Comparison of ENCODE assay signal across 28 cellular contexts in genomic region chr5:124102491-124102890, GRCh38.
A peak's percentile ranks its signal among the peaks of the same experiment; 100 is the strongest.
DNase-seq lines count a peak whose midpoint lies in the region; ATAC-seq, FAIRE-seq and TF ChIP-seq lines count a peak whose summit lies in the region.
"Had no signal": no experiment of that assay in that cellular context is flagged by ENCODE, and none has a peak within 500 bp of the region (broad histone marks: within the 10 kb centered on the region; RNA-seq: fewer than 3 reads in every experiment).

No MANE protein-coding gene starts in this region.

- H3K36me3 ChIP-seq in IMR-90 (ENCODE audit: control insufficient read depth, insufficient read depth, low read length) (no peaks in the 10 kb centered on the region), astrocyte (ENCODE audit: insufficient read depth, low read length) (no peaks in the 10 kb centered on the region)
- H3K36me3 ChIP-seq: cardiac muscle cell, gastrocnemius medialis, lower lobe of right lung, neural progenitor cell, transverse colon had no signal

- H3K4me1 Mint-ChIP-seq in astrocyte (ENCODE audit: low read depth, unreplicated experiment) (peaks cover 6% of the 10 kb centered on the region), nephron (peaks cover 10% of the 10 kb centered on the region)
- H3K4me1 Mint-ChIP-seq: neural progenitor cell, T-helper 17 cell had no signal

- H3K27me3 ChIP-seq in IMR-90 (ENCODE audit: control insufficient read depth, insufficient read depth, low read length) (no peaks in the 10 kb centered on the region), astrocyte (ENCODE audit: insufficient read depth, low read length) (no peaks in the 10 kb centered on the region)
- H3K27me3 ChIP-seq: cardiac muscle cell, gastrocnemius medialis, neural progenitor cell, transverse colon had no signal

- dilution Hi-C loops in IMR-90 (cut with HindIII; ENCODE audit: low sequenced_read_pairs, unreplicated experiment): no loop called here

- H3K4ac ChIP-seq in IMR-90 (ENCODE audit: low read depth, low read length): no peak overlapping the region

- WGBS in IMR-90 (ENCODE audit: extremely low coverage in 2 of 2, insufficient read length in 1 of 2), 2 experiments: no CpG with 5 or more reads among the region's 3 CpGs

- no TSS peak for BruUV-seq in IMR-90 (replicated peaks; lab: Mats Ljungman, UMichigan)

- no peaks in the 10 kb centered on the region for H3K9me3 ChIP-seq in IMR-90 (ENCODE audit: control insufficient read depth, insufficient read depth, low read length)
- H3K9me3 ChIP-seq in astrocyte (ENCODE audit: insufficient read depth, low read depth, low read length): no peaks in the 10 kb centered on the region
- H3K9me3 ChIP-seq: gastrocnemius medialis, lower lobe of right lung, SK-N-SH, transverse colon had no signal

- no peak for TF ChIP-seq RAD21 in IMR-90 (IDR thresholded peaks at IDR 0.05; ENCODE audit: low read length)

- H3K9ac ChIP-seq in IMR-90 (ENCODE audit: low read depth, low read length) (no peak overlapping the region), astrocyte (ENCODE audit: low read length) (no peak overlapping the region)
- H3K9ac ChIP-seq: KMS-11, neural progenitor cell, SK-N-SH had no signal

- no peak overlapping the region for H2AK9ac ChIP-seq in IMR-90 (replicated peaks; ENCODE audit: low read depth, low read length, poor library complexity)

- ATAC-seq in IMR-90 (ENCODE audit: low read depth) (peak; percentile 44), left ventricle myocardium superior (no peak), GM21447 (IDR thresholded peaks at IDR 0.05; ENCODE audit: unreplicated experiment) (no peak)
- ATAC-seq: gastrocnemius medialis, lower lobe of right lung, sciatic nerve, T-helper 17 cell had no signal

- H2BK15ac ChIP-seq in IMR-90 (ENCODE audit: low read depth, low read length): no peak overlapping the region

- H3K4me1 ChIP-seq in IMR-90 (ENCODE audit: control insufficient read depth, insufficient read depth, low read length): no peaks in the 10 kb centered on the region
- H3K4me1 ChIP-seq in astrocyte (ENCODE audit: insufficient read depth, low read length): peaks cover 4% of the 10 kb centered on the region
- H3K4me1 ChIP-seq: lower lobe of right lung, neural progenitor cell, transverse colon had no signal

- no peaks in the 10 kb centered on the region for H3K79me1 ChIP-seq in IMR-90 (ENCODE audit: low read depth in 1 of 2, low read length in 2 of 2)

- no peaks in the 10 kb centered on the region for H4K20me1 ChIP-seq in IMR-90 (ENCODE audit: insufficient read depth, low read length)
- no peaks in the 10 kb centered on the region for H4K20me1 ChIP-seq in astrocyte (ENCODE audit: insufficient read depth, low read length)

- H3K4me3 Mint-ChIP-seq in astrocyte (ENCODE audit: unreplicated experiment) (no peak overlapping the region), nephron (no peak overlapping the region)
- H3K4me3 Mint-ChIP-seq: HFFc6, neural progenitor cell, T-helper 17 cell had no signal

- H4K8ac ChIP-seq in IMR-90 (ENCODE audit: low read depth in 2 of 2, low read length in 2 of 2): no peak overlapping the region

- H3K79me2 ChIP-seq in astrocyte (ENCODE audit: insufficient read depth, low read length): no peaks in the 10 kb centered on the region

- H3K27ac ChIP-seq in IMR-90 (ENCODE audit: insufficient read depth, low read length): no peak overlapping the region
- no peak overlapping the region for H3K27ac ChIP-seq in astrocyte (ENCODE audit: low read depth, low read length)
- H3K27ac ChIP-seq: C4-2B, cardiac muscle cell, gastrocnemius medialis, KMS-11, lower lobe of right lung, neural progenitor cell, transverse colon had no signal

- no peak overlapping the region for H2BK20ac ChIP-seq in IMR-90 (ENCODE audit: low read depth, low read length)

- H2BK120ac ChIP-seq in IMR-90 (ENCODE audit: low read depth, low read length): no peak overlapping the region

- no peak overlapping the region for H3K23ac ChIP-seq in IMR-90 (ENCODE audit: low read depth, low read length)

- no peak overlapping the region for H4K91ac ChIP-seq in IMR-90 (ENCODE audit: insufficient read depth, low read depth, low read length)

- no peak for TF ChIP-seq POLR2A in IMR-90 (IDR thresholded peaks at IDR 0.05; ENCODE audit: low read depth, low read length)

- H2BK5ac ChIP-seq in IMR-90 (ENCODE audit: low read depth, low read length, poor library complexity, severe bottlenecking): no peak overlapping the region

- in situ Hi-C loops in IMR-90 (cut with MboI; ENCODE audit: low sequenced_read_pairs): no loop called here

- CTCF ChIA-PET in IMR-90 (lab: Yijun Ruan, JAX): interaction anchor here (0.6 to 1.2 kb wide), 2 partner anchors 10 to 1220 kb away, joined by 3 read pairs; no protein-coding TSS in a partner anchor

- no peak overlapping the region for H4K5ac ChIP-seq in IMR-90 (ENCODE audit: low read depth, low read length)

- no peak overlapping the region for H3K56ac ChIP-seq in IMR-90 (ENCODE audit: extremely low read depth, insufficient read depth, low read length)

- H3K9me3 Mint-ChIP-seq in astrocyte (ENCODE audit: unreplicated experiment): no peaks in the 10 kb centered on the region
- H3K9me3 Mint-ChIP-seq in nephron: no peaks in the 10 kb centered on the region
- H3K9me3 Mint-ChIP-seq: HFFc6, neural progenitor cell had no signal

- FAIRE-seq in astrocyte (lab: Jason Lieb, UNC): no peak
- FAIRE-seq: GM12892 had no signal

- H3K4me3 ChIP-seq in IMR-90 (ENCODE audit: insufficient read depth, low read depth, low read length) (no peak overlapping the region), astrocyte (ENCODE audit: insufficient read depth, low read depth, low read length) (no peak overlapping the region)
- H3K4me3 ChIP-seq: cardiac muscle cell, gastrocnemius medialis, lower lobe of right lung, neural progenitor cell, transverse colon had no signal

- no peak overlapping the region for H3K14ac ChIP-seq in IMR-90 (replicated peaks; ENCODE audit: low read depth, low read length)

- TF ChIP-seq CTCF in IMR-90 (conservative IDR thresholded peaks at IDR 0.05; ENCODE audit: low read depth, low read length) (no peak), astrocyte (IDR thresholded peaks at IDR 0.05; ENCODE audit: insufficient read depth, low read depth, low read length) (no peak), nephron (IDR thresholded peaks at IDR 0.05; ENCODE audit: unreplicated experiment in 3 of 3) (no peak)

- no peak overlapping the region for H3K4me2 ChIP-seq in IMR-90 (ENCODE audit: low read depth, low read length)
- H3K4me2 ChIP-seq in astrocyte (ENCODE audit: low read length): no peak overlapping the region
- H3K4me2 ChIP-seq: KMS-11, neural progenitor cell, SK-N-SH had no signal

- no peak overlapping the region for H2AK5ac ChIP-seq in IMR-90 (ENCODE audit: low read depth, low read length)

- POLR2A ChIA-PET in IMR-90 (lab: Charles Lee; ENCODE audit: unreplicated experiment): no interaction called here

- peak; percentile 10 for DNase-seq in IMR-90
- DNase-seq in astrocyte (ENCODE audit: low read depth): peak; percentile 6
- peak; percentile 69 for DNase-seq in fibroblast of gingiva (ENCODE audit: low read depth)
- DNase-seq in NCI-H526 (lab: John Stamatoyannopoulos, UW): no peak
- no peak for DNase-seq in left ventricle myocardium superior
- no peak for DNase-seq in activated T-cell treated with anti-CD3 and anti-CD28 coated beads, Interleukin-2, amount 50 U/mL, for 1 hour
- DNase-seq: Calu3; cortex of kidney; gastrocnemius medialis; HFFc6; islet precursor cell; lower lobe of right lung; NCI-H1694 treated with DMSO at 0.1 percent for 48 hours; NCI-H69; posterior cingulate gyrus; RPMI8226; SK-N-SH; stimulated activated CD8-positive, alpha-beta memory T cell treated with anti-CD3 and anti-CD28 coated beads, Interleukin-4, amount 100 ng/mL, for 48 hours; T-helper 17 cell; transverse colon had no signal

- no peak overlapping the region for H3K18ac ChIP-seq in IMR-90 (ENCODE audit: low read depth, low read length)

- no peaks in the 10 kb centered on the region for H3K9me1 ChIP-seq in IMR-90 (ENCODE audit: insufficient read depth, low read length)

- H3K36me3 Mint-ChIP-seq in astrocyte (ENCODE audit: low read depth, unreplicated experiment) (no peaks in the 10 kb centered on the region), nephron (ENCODE audit: low read depth) (no peaks in the 10 kb centered on the region)
- H3K36me3 Mint-ChIP-seq: neural progenitor cell had no signal

- H3K27me3 Mint-ChIP-seq in astrocyte (ENCODE audit: low read depth, unreplicated experiment): no peaks in the 10 kb centered on the region
- H3K27me3 Mint-ChIP-seq in nephron (ENCODE audit: low read depth): peaks cover 4% of the 10 kb centered on the region
- H3K27me3 Mint-ChIP-seq: T-helper 17 cell had no signal

- H3K27ac Mint-ChIP-seq in astrocyte (ENCODE audit: unreplicated experiment): no peak overlapping the region
- peak overlapping the region; percentile 32 to 36 (median 34) for H3K27ac Mint-ChIP-seq in nephron
- H3K27ac Mint-ChIP-seq: HFFc6, neural progenitor cell, T-helper 17 cell had no signal

- intact Hi-C loops in IMR-90 (cut with micrococcal nuclease): no loop called here
- intact Hi-C loops in left ventricle myocardium superior (cut with micrococcal nuclease): no loop called here

- H2AFZ ChIP-seq in IMR-90 (replicated peaks; ENCODE audit: low read length, poor library complexity): no peak overlapping the region
- no peak overlapping the region for H2AFZ ChIP-seq in astrocyte (ENCODE audit: low read depth, low read length)
- H2AFZ ChIP-seq: neural progenitor cell had no signal

TF ChIP-seq in IMR-90, 13 proteins besides CTCF, POLR2A, EP300 and RAD21 (continues in another document):
- TF ChIP-seq ELK1 (IDR thresholded peaks at IDR 0.05; ENCODE audit: borderline replicate concordance, low read depth, low read length) (no peak), RFX5 (IDR thresholded peaks at IDR 0.05; ENCODE audit: low read depth, low read length) (no peak), USF2 (IDR thresholded peaks at IDR 0.05; ENCODE audit: low read depth, low read length) (no peak), SMC3 (IDR thresholded peaks at IDR 0.05; ENCODE audit: low read depth, low read length) (no peak), NFE2L2 (IDR thresholded peaks at IDR 0.05; ENCODE audit: low read depth, low read length) (no peak)

Comparison
In these comparisons a context has a peak if more than half of its experiments do, and no peak if none do; other contexts are left out.
1. DNase-seq: peak in IMR-90 (single experiment), astrocyte (single experiment) and fibroblast of gingiva (single experiment); none in NCI-H526 (0 of 2), left ventricle myocardium superior (single experiment) and activated T-cell treated with anti-CD3 and anti-CD28 coated beads, Interleukin-2, amount 50 U/mL, for 1 hour (single experiment).